13 cellular contexts compared by ENCODE assay signal in genomic region chr3:163043074-163043473, GRCh38.
DNase-seq lines count a peak whose midpoint lies in the region; ATAC-seq, FAIRE-seq and TF ChIP-seq lines count a peak whose summit lies in the region.
"Had no signal": no experiment of that assay in that cellular context is flagged by ENCODE, and none has a peak within 500 bp of the region (broad histone marks: within the 10 kb centered on the region; RNA-seq: fewer than 3 reads in every experiment).

No MANE protein-coding gene starts in this region.

- no peaks in the 10 kb centered on the region for H4K20me1 ChIP-seq in OCI-LY3 (ENCODE audit: insufficient read depth, low read length)

- no peak overlapping the region for H3K9ac ChIP-seq in OCI-LY3 (ENCODE audit: low read length)

- TF ChIP-seq CTCF in OCI-LY3 (IDR thresholded peaks at IDR 0.05; ENCODE audit: low read depth, low read length) = peak; percentile 51
- peak; percentile 47 for TF ChIP-seq CTCF in fibroblast of mammary gland (conservative IDR thresholded peaks at IDR 0.05; ENCODE audit: control insufficient read depth, insufficient read depth, low read depth, low read length)
- peak in 1 of 3 experiments; percentile 27 for TF ChIP-seq CTCF in testis (IDR thresholded peaks at IDR 0.05)
- TF ChIP-seq CTCF in upper lobe of left lung (IDR thresholded peaks at IDR 0.05) = no peak

- H3K9me3 ChIP-seq in OCI-LY3 (ENCODE audit: insufficient read depth, low read length) = no peaks in the 10 kb centered on the region
- H3K9me3 ChIP-seq in testis = no peaks in the 10 kb centered on the region
- no peaks in the 10 kb centered on the region for H3K9me3 ChIP-seq in upper lobe of left lung
- H3K9me3 ChIP-seq: adrenal gland, stomach had no signal

- no peak overlapping the region for H2AFZ ChIP-seq in OCI-LY3 (ENCODE audit: low read depth, low read length)

- intact Hi-C loops in testis (cut with DNase I; ENCODE audit: low total_unique reads) = no loop called here

- H3K27me3 ChIP-seq in OCI-LY3 (ENCODE audit: low read depth, low read length) (no peaks in the 10 kb centered on the region), testis (no peaks in the 10 kb centered on the region), upper lobe of left lung (no peaks in the 10 kb centered on the region)
- H3K27me3 ChIP-seq: adrenal gland, stomach had no signal

- no peaks in the 10 kb centered on the region for H3K79me2 ChIP-seq in OCI-LY3 (ENCODE audit: low read length)

- no peak for ATAC-seq in upper lobe of left lung (ENCODE audit: low FRiP score in 2 of 2)
- ATAC-seq: T-helper 17 cell had no signal

- 31 to 42% methylated on average over 2 to 3 of the region's 3 CpGs for whole genome bisulfite sequencing in testis, 2 donors
- 27 to 33% methylated on average over 3 of the region's 3 CpGs for WGBS in upper lobe of left lung, 2 donors

- TF ChIP-seq EP300 in upper lobe of left lung (IDR thresholded peaks at IDR 0.05) = no peak

- FAIRE-seq in GM19239 (lab: Jason Lieb, UNC) = no peak
- FAIRE-seq: endothelial cell of umbilical vein had no signal

- TF ChIP-seq POLR2A in testis (IDR thresholded peaks at IDR 0.05) (no peak), upper lobe of left lung (IDR thresholded peaks at IDR 0.05) (no peak)

- H3K4me2 ChIP-seq in OCI-LY3 (ENCODE audit: low read length) = no peak overlapping the region

- H3K4me3 ChIP-seq in OCI-LY3 (ENCODE audit: low read length) (no peak overlapping the region), fibroblast of mammary gland (ENCODE audit: control insufficient read depth, low read depth, low read length) (no peak overlapping the region), testis (no peak overlapping the region), upper lobe of left lung (no peak overlapping the region)
- H3K4me3 ChIP-seq: adrenal gland, stomach had no signal

- H3K36me3 ChIP-seq in OCI-LY3 (replicated peaks; ENCODE audit: low read depth, low read length) (no peaks in the 10 kb centered on the region), testis (ENCODE audit: low read depth, missing control alignments) (no peaks in the 10 kb centered on the region), upper lobe of left lung (no peaks in the 10 kb centered on the region)
- H3K36me3 ChIP-seq: adrenal gland, stomach had no signal

- H3K4me1 ChIP-seq in OCI-LY3 (ENCODE audit: low read length) (no peaks in the 10 kb centered on the region; the same call in 1 of the 2 replicates), testis (no peaks in the 10 kb centered on the region), upper lobe of left lung (no peaks in the 10 kb centered on the region)
- H3K4me1 ChIP-seq: adrenal gland, stomach had no signal

- DNase-seq in SIG-M5 treated with dmso at 0.1 percent for 504 hours (lab: John Stamatoyannopoulos, UW; ENCODE audit: unreplicated experiment) (peak; percentile 10), SIG-M5 (lab: John Stamatoyannopoulos, UW) (no peak), fibroblast of mammary gland (ENCODE audit: low read depth) (peak; percentile 24), testis (peak; percentile 32), upper lobe of left lung (no peak), GM19239 (ENCODE audit: insufficient read length, low spot score) (no peak)
- DNase-seq in central memory CD4-positive, alpha-beta T cell = no peak
- DNase-seq: MV-4-11, stomach, T-helper 17 cell had no signal

- H3K27ac ChIP-seq in OCI-LY3 (ENCODE audit: low read length) (no peak overlapping the region), testis (no peak overlapping the region), upper lobe of left lung (no peak overlapping the region)
- H3K27ac ChIP-seq: adrenal gland, stomach had no signal

Comparison
In these comparisons a context has a peak if more than half of its experiments do, and no peak if none do; other contexts are left out.
1. DNase-seq: peak in SIG-M5 treated with dmso at 0.1 percent for 504 hours (single experiment), fibroblast of mammary gland (single experiment) and testis (single experiment); none in SIG-M5 (single experiment), upper lobe of left lung (0 of 2), central memory CD4-positive, alpha-beta T cell (single experiment) and GM19239 (single experiment).
2. CTCF ChIP-seq: peak in OCI-LY3 (single experiment) and fibroblast of mammary gland (single experiment); none in upper lobe of left lung (0 of 6).